Comparison of ENCODE assay signal across 18 cellular contexts in the genomic region with DNA sequence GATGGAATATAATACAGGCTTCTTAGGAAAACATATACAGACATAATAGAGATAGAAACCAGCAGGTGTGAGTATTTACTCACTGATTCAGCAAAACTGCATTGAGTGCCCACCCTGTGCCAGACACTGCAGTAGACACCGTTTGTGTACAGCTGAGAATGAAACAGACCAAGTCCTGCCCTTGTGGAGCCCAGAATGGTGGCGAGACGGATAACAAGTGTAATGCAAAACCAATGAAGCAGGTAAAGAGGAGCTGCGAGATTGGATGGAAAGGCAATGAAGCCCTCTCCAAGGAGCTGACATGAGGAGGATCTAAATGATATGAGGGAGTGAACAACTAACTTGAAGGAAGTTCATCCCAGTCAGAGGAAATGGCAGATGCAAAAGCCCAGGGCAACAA.
"Had no signal": no experiment of that assay in that cellular context is flagged by ENCODE, and none has a peak within 500 bp of the region (broad histone marks: within the 10 kb centered on the region; RNA-seq: fewer than 3 reads in every experiment).

No MANE protein-coding gene starts in this region.

- H3K4me3 ChIP-seq: body of pancreas, esophagus squamous epithelium, gastroesophageal sphincter, ovary, prostate gland had no signal

- DNase-seq: activated gamma-delta T cell treated with Interleukin-2 at 50 U/mL for 16 hours; activated T-cell treated with anti-CD3 and anti-CD28 coated beads, Interleukin-2, amount 50 U/mL, for 1 hour; anterior cingulate cortex; body of pancreas; effector CD8-positive, alpha-beta T cell; esophagus squamous epithelium; hypothalamus; left ventricle myocardium superior; mammary epithelial cell; midbrain; ovary; stimulated activated CD4-positive, alpha-beta T cell treated with anti-CD3 and anti-CD28 coated beads, Interleukin-2, amount 100 ng/mL, for 48 hours; stimulated activated CD8-positive, alpha-beta memory T cell treated with anti-CD3 and anti-CD28 coated beads, Interleukin-4, amount 100 ng/mL, for 48 hours; stimulated activated naive B cell treated with anti-CD40 and anti-IgM and Interleukin-4, amounts not matched to agents 10 μg/mL and 1 μg/mL and 100 μg/mL, for 72 hours; trophoblast cell had no signal

- H3K36me3 ChIP-seq: esophagus squamous epithelium, gastroesophageal sphincter, ovary, prostate gland had no signal

- H3K27ac ChIP-seq: body of pancreas, esophagus squamous epithelium, gastroesophageal sphincter, ovary, prostate gland had no signal

- H3K4me1 ChIP-seq: body of pancreas, esophagus squamous epithelium, prostate gland had no signal

- ATAC-seq: body of pancreas; gastroesophageal sphincter; left ventricle myocardium superior; natural killer cell treated with Interleukin-12 subunit alpha and Interleukin-12 subunit beta and Interleukin-15 and Interleukin-18, amount 100 ng/mL, for 72 hours; stimulated activated naive B cell treated with anti-CD40 and anti-IgM and Interleukin-4, amounts not matched to agents 10 μg/mL and 1 μg/mL and 100 μg/mL, for 72 hours had no signal

- H3K27me3 ChIP-seq: body of pancreas, ovary had no signal

- H3K9me3 ChIP-seq: body of pancreas, esophagus squamous epithelium, gastroesophageal sphincter, ovary, prostate gland had no signal
